In genomic region chr15:41831291-41831690, GRCh38 we compare ENCODE assay signal across 8 cellular contexts. TPM values are rescaled to one million over a fixed set of nuclear protein-coding genes. Genes with fewer than 3 reads are reported as not detected.
A peak's percentile ranks its signal among the peaks of the same experiment; 100 is the strongest.
DNase-seq lines count a peak whose midpoint lies in the region; ATAC-seq and TF ChIP-seq lines count a peak whose summit lies in the region.
"Not testable (repeated sequence)": the region's sequence is repeated elsewhere in the genome, so short reads cannot be mapped to it uniquely, and the experiment has no call there.

No MANE protein-coding gene starts in this region.

- not testable (repeated sequence) for H3K79me2 ChIP-seq in DND-41 (ENCODE audit: insufficient read depth, low read length)

- peaks cover 53% of the 10 kb centered on the region for H3K4me1 ChIP-seq in DND-41 (ENCODE audit: insufficient read depth, low read length)

- H3K4me3 ChIP-seq in DND-41 (ENCODE audit: low read depth in 1 of 2, low read length in 2 of 2): not testable (repeated sequence)

- peak; percentile 47 for ATAC-seq in DND-41 (ENCODE audit: insufficient read depth, low read depth)
- ATAC-seq in activated T-cell treated with anti-CD3 and anti-CD28 coated beads, Interleukin-2, amount 50 U/mL, for 72 hours (replicated peaks in 1 of 2): peak; percentile 47 to 48
- peak; percentile 75 for ATAC-seq in stimulated activated naive CD8-positive, alpha-beta T cell treated with anti-CD3 and anti-CD28 coated beads, Interleukin-15, amount 100 ng/mL, for 72 hours

- H3K36me3 Mint-ChIP-seq in activated CD4-positive, alpha-beta T cell treated with anti-CD3 and anti-CD28 coated beads, Interleukin-2, amount 10 ng/mL, durations not matched to agents 24 days and 14 days (ENCODE audit: low read depth): peaks cover 13% of the 10 kb centered on the region
- not testable (repeated sequence) for H3K36me3 Mint-ChIP-seq in activated T-cell treated with anti-CD3 and anti-CD28 coated beads, Interleukin-2, amount 50 U/mL, for 72 hours (ENCODE audit: insufficient read depth in 2 of 2); activated naive CD8-positive, alpha-beta T cell; immature natural killer cell

- not testable (repeated sequence) for H3K9ac ChIP-seq in DND-41 (ENCODE audit: low read depth, low read length)

- H2AFZ ChIP-seq in DND-41 (ENCODE audit: low read depth, low read length): not testable (repeated sequence)

- not testable (repeated sequence) for H4K20me1 ChIP-seq in DND-41 (ENCODE audit: insufficient read depth, low read length)

- intact Hi-C loops in activated CD4-positive, alpha-beta T cell treated with anti-CD3 and anti-CD28 coated beads, Interleukin-2, amount 10 ng/mL, durations not matched to agents 24 days and 14 days (cut with micrococcal nuclease): loop anchor here (2.0 kb wide), 1 partner anchor 74 kb away; no protein-coding TSS in a partner anchor

- not testable (repeated sequence) for TF ChIP-seq CTCF in DND-41 (IDR thresholded peaks at IDR 0.05; ENCODE audit: borderline replicate concordance, extremely low read depth, low read length, poor library complexity, severe bottlenecking); RWPE1 (conservative IDR thresholded peaks at IDR 0.05; ENCODE audit: low read depth)

- H3K4me2 ChIP-seq in DND-41 (ENCODE audit: insufficient read depth, low read length): not testable (repeated sequence)

- not testable (repeated sequence) for H3K27me3 ChIP-seq in DND-41 (ENCODE audit: insufficient read depth, low read length, poor library complexity)

- peaks cover 38% of the 10 kb centered on the region for H3K4me1 Mint-ChIP-seq in activated CD4-positive, alpha-beta T cell treated with anti-CD3 and anti-CD28 coated beads, Interleukin-2, amount 10 ng/mL, durations not matched to agents 24 days and 14 days
- H3K4me1 Mint-ChIP-seq in activated T-cell treated with anti-CD3 and anti-CD28 coated beads, Interleukin-2, amount 50 U/mL, for 72 hours (ENCODE audit: low read depth): peaks cover 56% of the 10 kb centered on the region
- peaks cover 59% of the 10 kb centered on the region for H3K4me1 Mint-ChIP-seq in activated naive CD8-positive, alpha-beta T cell (ENCODE audit: low read depth)
- H3K4me1 Mint-ChIP-seq in immature natural killer cell: peaks cover 41 to 48% of the 10 kb centered on the region in 2 donors
- peaks cover 73% of the 10 kb centered on the region for H3K4me1 Mint-ChIP-seq in stimulated activated naive CD8-positive, alpha-beta T cell treated with anti-CD3 and anti-CD28 coated beads, Interleukin-15, amount 100 ng/mL, for 72 hours

- peak overlapping the region; percentile 64 for H3K27ac Mint-ChIP-seq in activated CD4-positive, alpha-beta T cell treated with anti-CD3 and anti-CD28 coated beads, Interleukin-2, amount 10 ng/mL, durations not matched to agents 24 days and 14 days
- H3K27ac Mint-ChIP-seq in activated T-cell treated with anti-CD3 and anti-CD28 coated beads, Interleukin-2, amount 50 U/mL, for 72 hours: peak overlapping the region; percentile 3
- H3K27ac Mint-ChIP-seq in activated naive CD8-positive, alpha-beta T cell: peak overlapping the region; percentile 28
- H3K27ac Mint-ChIP-seq in immature natural killer cell: peak overlapping the region in 3 of 6 donors; percentile 41 to 50 (median 43)
- H3K27ac Mint-ChIP-seq in stimulated activated naive CD8-positive, alpha-beta T cell treated with anti-CD3 and anti-CD28 coated beads, Interleukin-15, amount 100 ng/mL, for 72 hours: not testable (repeated sequence)

- CTCF ChIA-PET in RWPE1 (lab: Yijun Ruan, JAX): not testable (repeated sequence)

- peak overlapping the region; percentile 54 for H3K4me3 Mint-ChIP-seq in activated CD4-positive, alpha-beta T cell treated with anti-CD3 and anti-CD28 coated beads, Interleukin-2, amount 10 ng/mL, durations not matched to agents 24 days and 14 days
- H3K4me3 Mint-ChIP-seq in activated T-cell treated with anti-CD3 and anti-CD28 coated beads, Interleukin-2, amount 50 U/mL, for 72 hours: peak overlapping the region in 1 of 2 donors; percentile 26
- peak overlapping the region; percentile 38 for H3K4me3 Mint-ChIP-seq in activated naive CD8-positive, alpha-beta T cell
- H3K4me3 Mint-ChIP-seq in immature natural killer cell: peak overlapping the region; percentile 15 to 68 (median 35)
- H3K4me3 Mint-ChIP-seq in stimulated activated naive CD8-positive, alpha-beta T cell treated with anti-CD3 and anti-CD28 coated beads, Interleukin-15, amount 100 ng/mL, for 72 hours: peak overlapping the region in 1 of 2 donors; percentile 22

- peak overlapping the region; percentile 18; the same call in 1 of the 2 replicates for H3K27ac ChIP-seq in DND-41 (ENCODE audit: low read length)
- H3K27ac ChIP-seq in RWPE1: peak overlapping the region; percentile 93

- H3K36me3 ChIP-seq in DND-41 (ENCODE audit: insufficient read depth, low read length): not testable (repeated sequence)

- POLR2A ChIA-PET in RWPE1 (lab: Yijun Ruan, JAX; ENCODE audit: low non-redundant PET): not testable (repeated sequence)

- not testable (repeated sequence) for H3K9me3 Mint-ChIP-seq in activated CD4-positive, alpha-beta T cell treated with anti-CD3 and anti-CD28 coated beads, Interleukin-2, amount 10 ng/mL, durations not matched to agents 24 days and 14 days; activated T-cell treated with anti-CD3 and anti-CD28 coated beads, Interleukin-2, amount 50 U/mL, for 72 hours; activated naive CD8-positive, alpha-beta T cell (ENCODE audit: low read depth); immature natural killer cell; stimulated activated naive CD8-positive, alpha-beta T cell treated with anti-CD3 and anti-CD28 coated beads, Interleukin-15, amount 100 ng/mL, for 72 hours

- H3K27me3 Mint-ChIP-seq in activated CD4-positive, alpha-beta T cell treated with anti-CD3 and anti-CD28 coated beads, Interleukin-2, amount 10 ng/mL, durations not matched to agents 24 days and 14 days; activated T-cell treated with anti-CD3 and anti-CD28 coated beads, Interleukin-2, amount 50 U/mL, for 72 hours (ENCODE audit: low read depth); activated naive CD8-positive, alpha-beta T cell; stimulated activated naive CD8-positive, alpha-beta T cell treated with anti-CD3 and anti-CD28 coated beads, Interleukin-15, amount 100 ng/mL, for 72 hours: not testable (repeated sequence)
- H3K27me3 Mint-ChIP-seq in immature natural killer cell (ENCODE audit: low read depth in 3 of 3): peaks cover 2 to 14% (median 4%) of the 10 kb centered on the region in 3 donors

- DNase-seq in DND-41 (peak; percentile 58), immature natural killer cell (peak; percentile 35 to 45 (median 41))
- DNase-seq in RWPE1 (ENCODE audit: low spot score): not testable (repeated sequence)
- DNase-seq in activated CD4-positive, alpha-beta T cell treated with anti-CD3 and anti-CD28 coated beads, Interleukin-2, amount 10 ng/mL, durations not matched to agents 24 days and 14 days: peak; percentile 92
- peak; percentile 66 to 69 for DNase-seq in activated T-cell treated with anti-CD3 and anti-CD28 coated beads, Interleukin-2, amount 50 U/mL, for 72 hours
- peak; percentile 36 to 50 for DNase-seq in stimulated activated CD4-positive, alpha-beta T cell treated with anti-CD3 and anti-CD28 coated beads, Interleukin-2, amount 100 ng/mL, for 24 hours
- peak; percentile 47 to 74 for DNase-seq in stimulated activated naive CD8-positive, alpha-beta T cell treated with anti-CD3 and anti-CD28 coated beads, Interleukin-15, amount 100 ng/mL, for 72 hours

- not testable (repeated sequence) for H3K9me3 ChIP-seq in DND-41 (ENCODE audit: insufficient read depth, low read length, severe bottlenecking)

RNA-seq across cellular contexts. Expression of gene JMJD7, which starts 3.4 kb away (rescaled TPM):
- 18.3 and 20.1 TPM in 2 replicates for total RNA-seq in activated CD4-positive, alpha-beta T cell treated with anti-CD3 and anti-CD28 coated beads, Interleukin-2, amount 10 ng/mL, durations not matched to agents 24 days and 14 days
- total RNA-seq in activated T-cell treated with anti-CD3 and anti-CD28 coated beads, Interleukin-2, amount 50 U/mL, for 72 hours: 10 to 100 TPM; 15.2 to 16.0 TPM
- 10 to 100 TPM; 20.6 to 57.4 (median 23.6) TPM for polyA plus RNA-seq in immature natural killer cell

RNA-seq across cellular contexts. Expression of gene PLA2G4B, which starts 7.4 kb away (rescaled TPM):
- total RNA-seq in activated CD4-positive, alpha-beta T cell treated with anti-CD3 and anti-CD28 coated beads, Interleukin-2, amount 10 ng/mL, durations not matched to agents 24 days and 14 days: 8.5 and 8.8 TPM in 2 replicates
- total RNA-seq in activated T-cell treated with anti-CD3 and anti-CD28 coated beads, Interleukin-2, amount 50 U/mL, for 72 hours: 1 to 10 TPM; 4.4 to 9.1 TPM
- polyA plus RNA-seq in immature natural killer cell: 1 to 10 TPM in 2 of 3 donors, not detected in 1; 1.1 to 2.7 TPM

RNA-seq across cellular contexts. Expression of gene MAPKBP1, which starts 57.0 kb away (rescaled TPM):
- 24.8 and 27.1 TPM in 2 replicates for total RNA-seq in activated CD4-positive, alpha-beta T cell treated with anti-CD3 and anti-CD28 coated beads, Interleukin-2, amount 10 ng/mL, durations not matched to agents 24 days and 14 days
- total RNA-seq in activated T-cell treated with anti-CD3 and anti-CD28 coated beads, Interleukin-2, amount 50 U/mL, for 72 hours: 10 to 100 TPM; 16.0 to 17.7 TPM
- 1 to 10 TPM; 1.8 to 7.2 (median 3.6) TPM for polyA plus RNA-seq in immature natural killer cell
